In genomic region chr11:13031349-13031748, GRCh38 we compare ENCODE assay signal across 31 cellular contexts. TPM values are rescaled to one million over a fixed set of nuclear protein-coding genes. Genes with fewer than 3 reads are reported as not detected.
"Had no signal": no experiment of that assay in that cellular context is flagged by ENCODE, and none has a peak within 500 bp of the region (broad histone marks: within the 10 kb centered on the region; RNA-seq: fewer than 3 reads in every experiment).

No MANE protein-coding gene starts in this region.

- H3K9me3 ChIP-seq: adrenal gland, body of pancreas, gastroesophageal sphincter had no signal

- DNase-seq: activated CD4-positive, alpha-beta memory T cell treated with anti-CD3 and anti-CD28 coated beads for 36 hours; activated CD4-positive, alpha-beta T cell treated with anti-CD3 and anti-CD28 coated beads for 36 hours; activated CD4-positive, alpha-beta T cell treated with anti-CD3 and anti-CD28 coated beads, Interleukin-2, amount 10 ng/mL, durations not matched to agents 24 days and 14 days; activated CD4-positive, CD25-positive, alpha-beta regulatory T cell; activated CD4-positive, CD25-positive, alpha-beta regulatory T cell treated with anti-CD3 and anti-CD28 coated beads, Interleukin-2, amount 50 U/mL, for 72 hours; activated CD8-positive, alpha-beta memory T cell treated with anti-CD3 and anti-CD28 coated beads, Interleukin-2, amount 10 ng/mL, durations not matched to agents 7 days and 5 days; activated CD8-positive, alpha-beta memory T cell treated with anti-CD3 and anti-CD28 coated beads, Interleukin-2, amount 50 U/mL, for 4 hours; activated CD8-positive, alpha-beta T cell treated with anti-CD3 and anti-CD28 coated beads, Interleukin-2, amount 10 ng/mL, durations not matched to agents 7 days and 5 days; activated effector memory CD4-positive, alpha-beta T cell treated with anti-CD3 and anti-CD28 coated beads, Interleukin-2, amount 50 U/mL, for 16 hours; activated naive CD4-positive, alpha-beta T cell treated with anti-CD3 and anti-CD28 coated beads for 36 hours; activated naive CD8-positive, alpha-beta T cell treated with anti-CD3 and anti-CD28 coated beads for 36 hours; activated naive CD8-positive, alpha-beta T cell treated with anti-CD3 and anti-CD28 coated beads, Interleukin-2, amount 50 U/mL, for 24 hours; activated T-cell treated with anti-CD3 and anti-CD28 coated beads, Interleukin-2, amount 50 U/mL, for 1 hour; activated T-cell treated with anti-CD3 and anti-CD28 coated beads, Interleukin-2, amount 50 U/mL, for 48 hours; amygdala; dorsolateral prefrontal cortex; effector memory CD4-positive, alpha-beta T cell; endodermal cell; foreskin melanocyte; T-helper 1 cell; T-helper 17 cell; T1000 had no signal

- H3K27ac ChIP-seq: adrenal gland, body of pancreas, cardiac muscle cell, coronary artery, dorsolateral prefrontal cortex, gastroesophageal sphincter had no signal

- H3K36me3 ChIP-seq: adrenal gland, cardiac muscle cell, gastroesophageal sphincter had no signal

- H3K4me3 ChIP-seq: adrenal gland, body of pancreas, cardiac muscle cell, coronary artery, dorsolateral prefrontal cortex, gastroesophageal sphincter had no signal

- ATAC-seq: activated CD4-positive, alpha-beta T cell treated with anti-CD3 and anti-CD28 coated beads for 36 hours; activated CD8-positive, alpha-beta memory T cell treated with anti-CD3 and anti-CD28 coated beads, Interleukin-2, amount 10 ng/mL, durations not matched to agents 7 days and 5 days; activated CD8-positive, alpha-beta T cell treated with anti-CD3 and anti-CD28 coated beads, Interleukin-2, amount 10 ng/mL, durations not matched to agents 7 days and 5 days; activated naive CD8-positive, alpha-beta T cell treated with anti-CD3 and anti-CD28 coated beads, Interleukin-2, amount 50 U/mL, for 24 hours; gastroesophageal sphincter; T-helper 17 cell had no signal

- H3K4me1 ChIP-seq: adrenal gland, gastroesophageal sphincter had no signal

- H3K27me3 ChIP-seq: body of pancreas had no signal

RNA-seq across cellular contexts. Expression of gene RASSF10, which starts 22.2 kb away (rescaled TPM):
- total RNA-seq: activated CD4-positive, alpha-beta memory T cell treated with anti-CD3 and anti-CD28 coated beads for 36 hours; activated CD4-positive, alpha-beta T cell treated with anti-CD3 and anti-CD28 coated beads for 36 hours; activated CD4-positive, alpha-beta T cell treated with anti-CD3 and anti-CD28 coated beads, Interleukin-2, amount 10 ng/mL, durations not matched to agents 24 days and 14 days; activated CD8-positive, alpha-beta memory T cell treated with anti-CD3 and anti-CD28 coated beads for 36 hours; activated CD8-positive, alpha-beta memory T cell treated with anti-CD3 and anti-CD28 coated beads, Interleukin-2, amount 10 ng/mL, durations not matched to agents 7 days and 5 days; activated CD8-positive, alpha-beta T cell treated with anti-CD3 and anti-CD28 coated beads, Interleukin-2, amount 10 ng/mL, durations not matched to agents 7 days and 5 days; activated naive CD4-positive, alpha-beta T cell treated with anti-CD3 and anti-CD28 coated beads for 36 hours; activated naive CD8-positive, alpha-beta T cell treated with anti-CD3 and anti-CD28 coated beads for 36 hours; activated T-helper 1 cell treated with anti-CD3 and anti-CD28 coated beads, Interleukin-12 subunit alpha, Interleukin-12 subunit beta, Interleukin-2, Interleukin-4 antibody, amounts not matched to agents 30 ng/mL and 10 ng/mL and 1 ng/mL, durations not matched to agents 14 hours and 24 hours and 36 hours; activated T-helper 2 cell treated with anti-CD3 and anti-CD28 coated beads, Interferon-gamma antibody, Interleukin-2, Interleukin-4, amounts not matched to agents 10 μg/mL and 5 μg/mL and 100 μg/mL, durations not matched to agents 14 hours and 24 hours and 36 hours; adrenal gland; body of pancreas; T-helper 17 cell had no signal
- polyA plus RNA-seq: aorta, cardiac muscle cell had no signal
